In genomic region chr9:121222524-121223171, GRCh38 we compare ENCODE assay signal across 9 cellular contexts. TPM values are rescaled to one million over a fixed set of nuclear protein-coding genes. Genes with fewer than 3 reads are reported as not detected.
DNase-seq lines count a peak whose midpoint lies in the region; ATAC-seq, FAIRE-seq and TF ChIP-seq lines count a peak whose summit lies in the region.
"Had no signal": no experiment of that assay in that cellular context is flagged by ENCODE, and none has a peak within 500 bp of the region (broad histone marks: within the 10 kb centered on the region; RNA-seq: fewer than 3 reads in every experiment).

No MANE protein-coding gene starts in this region.

- ATAC-seq in GM21423 (IDR thresholded peaks at IDR 0.05; ENCODE audit: unreplicated experiment) (no peak), GM19351 (IDR thresholded peaks at IDR 0.05; ENCODE audit: unreplicated experiment) (no peak)
- ATAC-seq in activated T-helper 17 cell treated with anti-CD3 and anti-CD28 coated beads, Interleukin-2, amount 50 U/mL, for 72 hours (replicated peaks), result no peak

- DNase-seq in GM10266 (ENCODE audit: extremely low spot score) (no peak), NCI-H1048 (lab: John Stamatoyannopoulos, UW) (peak; percentile 32), adipocyte (ENCODE audit: low read depth) (peak; percentile 89), kidney (no peak)
- no peak for DNase-seq in NK-92 treated with Interleukin-12 subunit alpha and Interleukin-12 subunit beta, amount 100 ng/mL, for 24 hours (lab: John Stamatoyannopoulos, UW)
- DNase-seq: right cardiac atrium had no signal

- H3K4me3 ChIP-seq in adipocyte (ENCODE audit: low read length), result no peak overlapping the region
- no peak overlapping the region for H3K4me3 ChIP-seq in kidney (ENCODE audit: low read length in 2 of 2)

- no peak overlapping the region for H3K9ac ChIP-seq in adipocyte (ENCODE audit: low read length)
- H3K9ac ChIP-seq in kidney (ENCODE audit: low read length in 2 of 2), result no peak overlapping the region

- no peak overlapping the region for H3K27ac ChIP-seq in kidney (ENCODE audit: low read depth in 2 of 2, low read length in 2 of 2)

- TF ChIP-seq CTCF in GM10266 (IDR thresholded peaks at IDR 0.05; ENCODE audit: control insufficient read depth, insufficient read depth, low read depth, missing control alignments) (peak; percentile 25), kidney (IDR thresholded peaks at IDR 0.05; ENCODE audit: borderline replicate concordance, extremely low read depth, insufficient read depth) (peak; percentile 45)

- intact Hi-C loops in kidney (cut with DNase I), result no loop called here

- no peak overlapping the region for H3K27ac Mint-ChIP-seq in activated T-helper 17 cell treated with anti-CD3 and anti-CD28 coated beads, Interleukin-2, amount 50 U/mL, for 72 hours

- H3K36me3 ChIP-seq in adipocyte (ENCODE audit: control insufficient read depth, insufficient read depth, low read length, severe bottlenecking) (no peaks in the 10 kb centered on the region), kidney (ENCODE audit: control insufficient read depth in 1 of 2, insufficient read depth in 2 of 2, low read length in 2 of 2) (no peaks in the 10 kb centered on the region)

- H3K27me3 Mint-ChIP-seq in activated T-helper 17 cell treated with anti-CD3 and anti-CD28 coated beads, Interleukin-2, amount 50 U/mL, for 72 hours, result no peaks in the 10 kb centered on the region

- H3K9me3 Mint-ChIP-seq in activated T-helper 17 cell treated with anti-CD3 and anti-CD28 coated beads, Interleukin-2, amount 50 U/mL, for 72 hours, result no peaks in the 10 kb centered on the region

- no peak overlapping the region for H3K4me3 Mint-ChIP-seq in activated T-helper 17 cell treated with anti-CD3 and anti-CD28 coated beads, Interleukin-2, amount 50 U/mL, for 72 hours

- no peak for FAIRE-seq in kidney (lab: Jason Lieb, UNC)

- H3K4me1 Mint-ChIP-seq in activated T-helper 17 cell treated with anti-CD3 and anti-CD28 coated beads, Interleukin-2, amount 50 U/mL, for 72 hours, result peaks cover 6% of the 10 kb centered on the region

- no peaks in the 10 kb centered on the region for H3K27me3 ChIP-seq in adipocyte (replicated peaks; ENCODE audit: control insufficient read depth, insufficient read depth, low read length)

- peaks cover 5% of the 10 kb centered on the region for H3K36me3 Mint-ChIP-seq in activated T-helper 17 cell treated with anti-CD3 and anti-CD28 coated beads, Interleukin-2, amount 50 U/mL, for 72 hours (ENCODE audit: low read depth)

- H3K4me1 ChIP-seq in adipocyte (ENCODE audit: control insufficient read depth, insufficient read depth, low read length) (peaks cover 6% of the 10 kb centered on the region), kidney (ENCODE audit: control insufficient read depth in 1 of 2, insufficient read depth in 1 of 2, low read depth in 1 of 2, low read length in 2 of 2) (peaks cover 2 to 7% of the 10 kb centered on the region in 2 donors)

- H3K9me3 ChIP-seq in adipocyte (ENCODE audit: control insufficient read depth, low read length) (no peaks in the 10 kb centered on the region), kidney (ENCODE audit: control insufficient read depth in 1 of 2, low read length in 2 of 2) (no peaks in the 10 kb centered on the region)

RNA-seq across cellular contexts. Expression of gene RAB14, which starts 21.0 kb away (rescaled TPM):
- total RNA-seq in kidney, result 78.6 TPM
- 48.0 TPM for polyA plus RNA-seq in kidney (ENCODE audit: insufficient read depth, low read depth, low replicate concordance)
- total RNA-seq in activated T-helper 17 cell treated with anti-CD3 and anti-CD28 coated beads, Interleukin-2, amount 50 U/mL, for 72 hours, result 10 to 100 TPM; 45.4 to 66.4 TPM

RNA-seq across cellular contexts. Expression of gene GSN, which starts 45.3 kb away (rescaled TPM):
- 511 TPM for total RNA-seq in kidney
- polyA plus RNA-seq in kidney (ENCODE audit: insufficient read depth, low read depth, low replicate concordance), result 235 TPM
- 1 to 10 TPM; 5.1 to 5.6 TPM for total RNA-seq in activated T-helper 17 cell treated with anti-CD3 and anti-CD28 coated beads, Interleukin-2, amount 50 U/mL, for 72 hours

Comparison
In these comparisons a context has a peak if more than half of its experiments do, and no peak if none do; other contexts are left out.
1. DNase-seq: peak in NCI-H1048 (single experiment) and adipocyte (single experiment); none in GM10266 (single experiment), kidney (single experiment) and NK-92 treated with Interleukin-12 subunit alpha and Interleukin-12 subunit beta, amount 100 ng/mL, for 24 hours (single experiment).
2. RNA of gene GSN, which starts 45.3 kb away (total RNA-seq): 511 TPM in kidney (single experiment); 5.1 to 5.6 TPM in activated T-helper 17 cell treated with anti-CD3 and anti-CD28 coated beads, Interleukin-2, amount 50 U/mL, for 72 hours; every median in the first group is over 10 times any median in the second.